Comparison of ENCODE assay signal across 25 cellular contexts in the genomic region with DNA sequence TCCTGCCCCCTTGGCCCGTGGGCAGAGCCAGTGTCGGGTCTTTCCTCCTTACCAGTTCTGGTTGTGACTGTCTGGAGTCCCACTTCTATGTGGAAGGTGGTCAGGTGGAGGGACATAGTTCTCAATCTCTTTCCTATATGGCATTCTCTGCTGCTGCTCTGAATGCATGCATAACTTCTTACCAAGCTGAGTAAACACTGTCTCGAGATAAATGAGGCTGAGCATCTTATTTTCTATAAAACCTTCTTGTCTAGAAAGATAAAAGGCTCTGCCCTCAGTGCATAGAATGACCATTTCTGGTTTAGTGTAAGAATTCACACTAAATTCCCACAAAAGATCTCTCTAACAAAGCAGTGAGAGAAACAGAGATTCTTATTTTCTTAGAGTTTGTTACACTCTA.
DNase-seq lines count a peak whose midpoint lies in the region; ATAC-seq, FAIRE-seq and TF ChIP-seq lines count a peak whose summit lies in the region.
"Had no signal": no experiment of that assay in that cellular context is flagged by ENCODE, and none has a peak within 500 bp of the region (broad histone marks: within the 10 kb centered on the region; RNA-seq: fewer than 3 reads in every experiment).

No MANE protein-coding gene starts in this region.

- no peak for TF ChIP-seq EP300 in K562 (IDR thresholded peaks at IDR 0.05; ENCODE audit: low read length)

- in situ Hi-C loops in K562 (cut with MboI) = no loop called here

- BruUV-seq in K562 (replicated peaks; lab: Mats Ljungman, UMichigan) = no TSS peak

- peaks cover 4% of the 10 kb centered on the region for H3K27me3 Mint-ChIP-seq in CD4-positive, CD25-positive, alpha-beta regulatory T cell

- peaks cover 2 to 18% (median 5%) of the 10 kb centered on the region in 7 donors for H3K9me3 Mint-ChIP-seq in CD4-positive, CD25-positive, alpha-beta regulatory T cell

- TF ChIP-seq POLR2A in K562 (conservative IDR thresholded peaks at IDR 0.05) = no peak

- H3K36me3 ChIP-seq in CD4-positive, CD25-positive, alpha-beta regulatory T cell (ENCODE audit: control insufficient read depth, insufficient read depth, low read length) = no peaks in the 10 kb centered on the region
- H3K36me3 ChIP-seq in K562 (ENCODE audit: control insufficient read depth, insufficient read depth, low read length) = no peaks in the 10 kb centered on the region
- H3K36me3 ChIP-seq: BE2C; BLaER1 treated with 17β-estradiol and CSF1 and Interleukin-3, amounts not matched to agents 10 nM and 100 nM had no signal

- no peak for ATAC-seq in CD4-positive, CD25-positive, alpha-beta regulatory T cell (ENCODE audit: low read depth in 2 of 2)
- no peak for ATAC-seq in K562
- ATAC-seq: A549, GM12878, GM23338, HCT116 had no signal

- H3K9me1 ChIP-seq in K562 (ENCODE audit: control insufficient read depth, insufficient read depth, low read length) = no peaks in the 10 kb centered on the region

- H3K4me3 Mint-ChIP-seq in CD4-positive, CD25-positive, alpha-beta regulatory T cell = no peak overlapping the region
- H3K4me3 Mint-ChIP-seq: CD14-positive monocyte; CD4-positive, alpha-beta memory T cell; GM23338; H9; HFFc6 had no signal

- TF ChIP-seq RAD21 in K562 (CRISPR knock-in tag; conservative IDR thresholded peaks at IDR 0.05 in 1 of 2, IDR thresholded peaks at IDR 0.05 in 1 of 2) = no peak

- no peak for TF ChIP-seq CTCF in GM10248 (IDR thresholded peaks at IDR 0.05; ENCODE audit: control extremely low read depth, extremely low read depth, low read depth, missing control alignments)
- no peak for TF ChIP-seq CTCF in K562 (IDR thresholded peaks at IDR 0.05 in 2 of 3, conservative IDR thresholded peaks at IDR 0.05 in 1 of 3; ENCODE audit: insufficient read depth in 2 of 3, low read depth in 1 of 3, low read length in 3 of 3)

- CTCF ChIA-PET in GM10248 (lab: Yijun Ruan, JAX) = interaction anchor here (1.5 kb wide), 1 partner anchor 15 kb away, joined by 3 read pairs; no protein-coding TSS in a partner anchor
- CTCF ChIA-PET in K562 (lab: Yijun Ruan, JAX; ENCODE audit: low intra/inter-chr PET ratio) = no interaction called here

- H3K79me2 ChIP-seq in K562 (ENCODE audit: control insufficient read depth, insufficient read depth, low read length) = no peaks in the 10 kb centered on the region

- 0 out of 2 replicates have a peak overlapping the region, but pooled peaks have one; percentile 8 for H2AFZ ChIP-seq in K562 (ENCODE audit: low read depth, low read length)
- H2AFZ ChIP-seq: GM23338 had no signal

- peak overlapping the region in 2 of 3 donors; percentile 36 to 86 for H3K27ac Mint-ChIP-seq in CD4-positive, CD25-positive, alpha-beta regulatory T cell
- H3K27ac Mint-ChIP-seq: CD4-positive, alpha-beta memory T cell; GM23338; H9; HFFc6 had no signal

- peaks cover 0 to 44% (median 14%) of the 10 kb centered on the region in 4 donors for H3K4me1 Mint-ChIP-seq in CD4-positive, CD25-positive, alpha-beta regulatory T cell
- H3K4me1 Mint-ChIP-seq: CD14-positive monocyte; CD4-positive, alpha-beta memory T cell had no signal

- H3K4me2 ChIP-seq in K562 (ENCODE audit: insufficient read depth, low read length) = no peak overlapping the region
- H3K4me2 ChIP-seq: A549; BLaER1 treated with 17β-estradiol and CSF1 and Interleukin-3, amounts not matched to agents 10 nM and 100 nM; GM23338 had no signal

- no peak overlapping the region for H3K9ac ChIP-seq in K562 (ENCODE audit: insufficient read depth in 1 of 2, low read depth in 2 of 2, low read length in 2 of 2)
- H3K9ac ChIP-seq: BLaER1 treated with 17β-estradiol and CSF1 and Interleukin-3, amounts not matched to agents 10 nM and 100 nM had no signal

- H3K27ac ChIP-seq in CD4-positive, CD25-positive, alpha-beta regulatory T cell (ENCODE audit: insufficient read depth, low read length, poor library complexity, severe bottlenecking) = no peak overlapping the region
- no peak overlapping the region for H3K27ac ChIP-seq in K562 (ENCODE audit: extremely low read depth, low read depth, low read length)
- H3K27ac ChIP-seq: A549; BLaER1 treated with 17β-estradiol and CSF1 and Interleukin-3, amounts not matched to agents 10 nM and 100 nM had no signal

- POLR2A ChIA-PET in GM10248 (lab: Yijun Ruan, JAX) (no interaction called here), K562 (lab: Yijun Ruan, JAX) (no interaction called here)

- FAIRE-seq in K562 (lab: Jason Lieb, UNC) = no peak
- FAIRE-seq: A549, G401.6, GM12878, GM18507 had no signal

- intact Hi-C loops in K562 (cut with micrococcal nuclease) = no loop called here

- 40% methylated on average over 3 of the region's 3 CpGs for WGBS in K562 (ENCODE audit: insufficient coverage, low coverage, missing lambda C conversion rate)

- peaks cover 3% of the 10 kb centered on the region for H3K36me3 Mint-ChIP-seq in CD4-positive, CD25-positive, alpha-beta regulatory T cell
- H3K36me3 Mint-ChIP-seq: CD14-positive monocyte had no signal

- H4K20me1 ChIP-seq in K562 (replicated peaks; ENCODE audit: control insufficient read depth, insufficient read depth, low read length) = no peaks in the 10 kb centered on the region
- H4K20me1 ChIP-seq: BLaER1 treated with 17β-estradiol and CSF1 and Interleukin-3, amounts not matched to agents 10 nM and 100 nM had no signal

- peaks cover 19% of the 10 kb centered on the region in 2 experiments for H3K9me3 ChIP-seq in CD4-positive, CD25-positive, alpha-beta regulatory T cell (ENCODE audit: control insufficient read depth in 2 of 2, low read length in 2 of 2)
- peaks cover 19% of the 10 kb centered on the region for H3K9me3 ChIP-seq in K562 (replicated peaks; ENCODE audit: control insufficient read depth, insufficient read depth, low read depth, low read length)

- no peak for DNase-seq in CD4-positive, CD25-positive, alpha-beta regulatory T cell
- DNase-seq in GM10248 (ENCODE audit: extremely low spot score) (peak; percentile 2), K562 (ENCODE audit: extremely low read depth in 1 of 4, low spot score in 3 of 4) (no peak), NCI-H1105 (lab: John Stamatoyannopoulos, UW) (no peak), hippocampal formation (lab: John Stamatoyannopoulos, UW) (no peak), NCI-H524 (lab: John Stamatoyannopoulos, UW) (no peak)
- DNase-seq: 8988T; ACHN; AML-193; BE2C; Calu3; CD4-positive, alpha-beta memory T cell; COR-L47; DMS153; DND-41; H9; HFFc6 had no signal

- peaks cover 30% of the 10 kb centered on the region for H3K4me1 ChIP-seq in CD4-positive, CD25-positive, alpha-beta regulatory T cell (ENCODE audit: control insufficient read depth, insufficient read depth, low read length, poor library complexity, severe bottlenecking)
- no peaks in the 10 kb centered on the region; a peak in 1 of 5 replicates for H3K4me1 ChIP-seq in K562 (replicated peaks in 1 of 2; ENCODE audit: control insufficient read depth in 2 of 2, insufficient read depth in 2 of 2, low read length in 2 of 2)
- H3K4me1 ChIP-seq: A549, BE2C had no signal

- H3K4me3 ChIP-seq in CD4-positive, CD25-positive, alpha-beta regulatory T cell (ENCODE audit: low read depth, low read length) = no peak overlapping the region
- no peak overlapping the region for H3K4me3 ChIP-seq in K562
- H3K4me3 ChIP-seq: A549; BLaER1 treated with 17β-estradiol and CSF1 and Interleukin-3, amounts not matched to agents 10 nM and 100 nM; GM12878; GM23338 had no signal

- peaks cover 2% of the 10 kb centered on the region for H3K27me3 ChIP-seq in CD4-positive, CD25-positive, alpha-beta regulatory T cell (ENCODE audit: control insufficient read depth, insufficient read depth, low read length)
- H3K27me3 ChIP-seq in K562 (ENCODE audit: control insufficient read depth in 2 of 2, insufficient read depth in 2 of 2, low read length in 2 of 2) = no peaks in the 10 kb centered on the region
- H3K27me3 ChIP-seq: BLaER1 treated with 17β-estradiol and CSF1 and Interleukin-3, amounts not matched to agents 10 nM and 100 nM had no signal

TF ChIP-seq in K562, 482 proteins besides CTCF, POLR2A, EP300 and RAD21:
- TF ChIP-seq TAL1 (IDR thresholded peaks at IDR 0.05) = peak; percentile 47; the same call in 1 of the 2 replicates
- TF ChIP-seq TCF3 (CRISPR knock-in tag; IDR thresholded peaks at IDR 0.05) = peak; percentile 7; the same call in 1 of the 2 replicates
- TF ChIP-seq FOXA3 (CRISPR knock-in tag; conservative IDR thresholded peaks at IDR 0.05 in 1 of 2, IDR thresholded peaks at IDR 0.05 in 1 of 2) = peak; percentile 57 to 58; a peak in 2 of 4 replicates
- TF ChIP-seq SMARCB1 (IDR thresholded peaks at IDR 0.05; ENCODE audit: insufficient read length, low read depth) = no peak
